Comparison of ENCODE assay signal across 1 cellular context in the genomic region with DNA sequence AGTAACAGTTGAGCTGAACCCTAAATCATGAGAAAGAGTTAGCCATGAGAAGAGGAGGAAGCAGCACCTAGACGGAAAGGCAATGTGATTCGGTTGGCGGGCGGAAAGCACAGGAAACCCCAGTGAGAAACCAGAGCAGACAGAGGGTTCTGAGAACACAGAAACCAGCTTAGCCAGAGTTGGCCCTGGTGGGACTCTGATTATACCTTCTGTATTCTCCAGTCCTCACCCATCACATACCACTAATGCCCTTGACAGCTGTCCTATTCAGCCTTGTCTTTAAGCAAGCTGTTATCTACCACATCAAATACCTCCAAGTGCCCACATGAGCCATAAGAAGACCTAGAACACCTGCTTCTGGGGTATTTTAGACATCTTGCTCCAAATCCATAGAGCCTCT.
TF ChIP-seq lines count a peak whose summit lies in the region.

No MANE protein-coding gene starts in this region.

TF ChIP-seq in GM12878, 131 proteins besides CTCF, POLR2A, EP300 and RAD21 (continued from another document):
- TF ChIP-seq, protein P1, sequence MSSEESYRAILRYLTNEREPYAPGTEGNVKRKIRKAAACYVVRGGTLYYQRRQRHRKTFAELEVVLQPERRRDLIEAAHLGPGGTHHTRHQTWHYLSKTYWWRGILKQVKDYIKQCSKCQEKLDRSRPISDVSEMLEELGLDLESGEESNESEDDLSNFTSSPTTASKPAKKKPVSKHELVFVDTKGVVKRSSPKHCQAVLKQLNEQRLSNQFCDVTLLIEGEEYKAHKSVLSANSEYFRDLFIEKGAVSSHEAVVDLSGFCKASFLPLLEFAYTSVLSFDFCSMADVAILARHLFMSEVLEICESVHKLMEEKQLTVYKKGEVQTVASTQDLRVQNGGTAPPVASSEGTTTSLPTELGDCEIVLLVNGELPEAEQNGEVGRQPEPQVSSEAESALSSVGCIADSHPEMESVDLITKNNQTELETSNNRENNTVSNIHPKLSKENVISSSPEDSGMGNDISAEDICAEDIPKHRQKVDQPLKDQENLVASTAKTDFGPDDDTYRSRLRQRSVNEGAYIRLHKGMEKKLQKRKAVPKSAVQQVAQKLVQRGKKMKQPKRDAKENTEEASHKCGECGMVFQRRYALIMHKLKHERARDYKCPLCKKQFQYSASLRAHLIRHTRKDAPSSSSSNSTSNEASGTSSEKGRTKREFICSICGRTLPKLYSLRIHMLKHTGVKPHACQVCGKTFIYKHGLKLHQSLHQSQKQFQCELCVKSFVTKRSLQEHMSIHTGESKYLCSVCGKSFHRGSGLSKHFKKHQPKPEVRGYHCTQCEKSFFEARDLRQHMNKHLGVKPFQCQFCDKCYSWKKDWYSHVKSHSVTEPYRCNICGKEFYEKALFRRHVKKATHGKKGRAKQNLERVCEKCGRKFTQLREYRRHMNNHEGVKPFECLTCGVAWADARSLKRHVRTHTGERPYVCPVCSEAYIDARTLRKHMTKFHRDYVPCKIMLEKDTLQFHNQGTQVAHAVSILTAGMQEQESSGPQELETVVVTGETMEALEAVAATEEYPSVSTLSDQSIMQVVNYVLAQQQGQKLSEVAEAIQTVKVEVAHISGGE (CRISPR knock-in tag; IDR thresholded peaks at IDR 0.05), result no peak
